11 cellular contexts compared by ENCODE assay signal in genomic region chr9:79694676-79695400, GRCh38.
DNase-seq lines count a peak whose midpoint lies in the region; ATAC-seq and TF ChIP-seq lines count a peak whose summit lies in the region.
"Had no signal": no experiment of that assay in that cellular context is flagged by ENCODE, and none has a peak within 500 bp of the region (broad histone marks: within the 10 kb centered on the region; RNA-seq: fewer than 3 reads in every experiment).

No MANE protein-coding gene starts in this region.

- peaks cover 2% of the 10 kb centered on the region for H4K20me1 ChIP-seq in osteoblast (ENCODE audit: insufficient read depth, low read length)

- peak overlapping the region; percentile 38 for H3K27ac ChIP-seq in osteoblast (ENCODE audit: low read depth, low read length)
- H3K27ac ChIP-seq in gastrocnemius medialis, result no peak overlapping the region

- H3K4me2 ChIP-seq in osteoblast (ENCODE audit: insufficient read depth, low read length), result peak overlapping the region; percentile 39

- no peaks in the 10 kb centered on the region for H3K9me3 ChIP-seq in osteoblast (ENCODE audit: low read depth, low read length)
- H3K9me3 ChIP-seq in gastrocnemius medialis, result no peaks in the 10 kb centered on the region

- H3K4me3 ChIP-seq in fibroblast of pulmonary artery (replicated peaks; ENCODE audit: low read depth, low read length) (no peak overlapping the region), osteoblast (ENCODE audit: insufficient read depth, low read length) (no peak overlapping the region), gastrocnemius medialis (no peak overlapping the region)

- H3K36me3 ChIP-seq in osteoblast (ENCODE audit: insufficient read depth, low read length), result no peaks in the 10 kb centered on the region
- H3K36me3 ChIP-seq in gastrocnemius medialis, result no peaks in the 10 kb centered on the region

- in situ Hi-C loops in gastrocnemius medialis (cut with MboI; ENCODE audit: low sequenced_read_pairs in 4 of 4), result no loop called here

- no peak for TF ChIP-seq POLR2A in gastrocnemius medialis (IDR thresholded peaks at IDR 0.05)

- peaks cover 6% of the 10 kb centered on the region for H3K79me2 ChIP-seq in osteoblast (ENCODE audit: insufficient read depth, low read length)

- no peak for ATAC-seq in activated CD4-positive, CD25-positive, alpha-beta regulatory T cell treated with anti-CD3 and anti-CD28 coated beads, Interleukin-2, amount 50 U/mL, for 24 hours
- ATAC-seq in gastrocnemius medialis, result no peak
- ATAC-seq: activated naive CD4-positive, alpha-beta T cell treated with anti-CD3 and anti-CD28 coated beads, Interleukin-2, amount 50 U/mL, for 72 hours had no signal

- H3K27me3 ChIP-seq in osteoblast (ENCODE audit: insufficient read depth, low read length) (no peaks in the 10 kb centered on the region), gastrocnemius medialis (no peaks in the 10 kb centered on the region)

- no peak overlapping the region for H2AFZ ChIP-seq in osteoblast (ENCODE audit: low read length)

- TF ChIP-seq CTCF in fibroblast of pulmonary artery (IDR thresholded peaks at IDR 0.05; ENCODE audit: low read length, missing control alignments), result no peak
- TF ChIP-seq CTCF in osteoblast (IDR thresholded peaks at IDR 0.05; ENCODE audit: extremely low read depth, low read depth, low read length), result no peak
- no peak for TF ChIP-seq CTCF in gastrocnemius medialis (IDR thresholded peaks at IDR 0.05 in 4 of 5, conservative IDR thresholded peaks at IDR 0.05 in 1 of 5)

- intact Hi-C loops in gastrocnemius medialis (cut with DNase I; ENCODE audit: low total_unique reads), result no loop called here

- peaks cover 21% of the 10 kb centered on the region for H3K4me1 ChIP-seq in osteoblast (ENCODE audit: insufficient read depth, low read length)
- peaks cover 22 to 48% of the 10 kb centered on the region in 2 donors for H3K4me1 ChIP-seq in gastrocnemius medialis

- DNase-seq in GM03348 (ENCODE audit: low spot score), result peak; percentile 72
- DNase-seq in RPMI7951 (ENCODE audit: low read depth), result peak; percentile 70
- DNase-seq in fibroblast of pulmonary artery (ENCODE audit: low read depth), result peak; percentile 47
- DNase-seq in osteoblast (ENCODE audit: insufficient read length, low spot score, missing footprints), result peak; percentile 73
- DNase-seq in NCI-H1436 treated with DMSO at 0.1 percent for 48 hours (lab: John Stamatoyannopoulos, UW), result no peak
- no peak for DNase-seq in NCI-H2171 treated with DMSO at 0.1 percent for 48 hours (lab: John Stamatoyannopoulos, UW)
- DNase-seq in gastrocnemius medialis, result no peak
- DNase-seq: NCI-H2029 treated with DMSO at 0.1 percent for 48 hours, RPMI8226 had no signal

Comparison
In these comparisons a context has a peak if more than half of its experiments do, and no peak if none do; other contexts are left out.
1. DNase-seq: peak in GM03348 (single experiment), RPMI7951 (single experiment), fibroblast of pulmonary artery (single experiment) and osteoblast (single experiment); none in NCI-H1436 treated with DMSO at 0.1 percent for 48 hours (single experiment), NCI-H2171 treated with DMSO at 0.1 percent for 48 hours (single experiment) and gastrocnemius medialis (0 of 2).